In the genomic region with DNA sequence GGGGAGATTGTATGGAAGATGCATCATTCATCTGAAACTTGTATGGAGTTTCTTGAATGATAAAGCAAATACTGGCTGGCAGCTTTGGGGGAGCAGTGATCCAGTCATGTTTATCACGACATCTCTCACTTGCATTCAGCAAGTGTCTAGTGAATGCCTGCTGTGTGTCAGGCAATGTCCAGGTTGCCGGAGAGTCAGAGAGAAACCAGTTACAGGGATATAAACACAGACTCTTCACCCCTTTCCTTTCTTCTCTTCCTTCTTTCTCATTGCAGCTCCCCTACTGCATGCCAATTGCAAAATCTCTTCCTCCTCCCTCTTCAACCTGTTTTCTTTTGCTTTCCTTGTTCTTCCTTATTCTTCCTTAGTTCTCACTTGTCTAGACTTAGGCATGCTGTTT, we compare ENCODE assay signal across 3 cellular contexts.
A peak's percentile ranks its signal among the peaks of the same experiment; 100 is the strongest.
TF ChIP-seq lines count a peak whose summit lies in the region.

No MANE protein-coding gene starts in this region.

TF ChIP-seq in GM23338, 12 proteins besides CTCF, POLR2A, EP300 and RAD21 (continued from another document):
- TF ChIP-seq POLR2AphosphoS5 (IDR thresholded peaks at IDR 0.05; ENCODE audit: low read depth), result no peak
- TF ChIP-seq CREB1 (CRISPR knock-in tag; IDR thresholded peaks at IDR 0.05; ENCODE audit: low read depth), result no peak
- TF ChIP-seq, protein P1, sequence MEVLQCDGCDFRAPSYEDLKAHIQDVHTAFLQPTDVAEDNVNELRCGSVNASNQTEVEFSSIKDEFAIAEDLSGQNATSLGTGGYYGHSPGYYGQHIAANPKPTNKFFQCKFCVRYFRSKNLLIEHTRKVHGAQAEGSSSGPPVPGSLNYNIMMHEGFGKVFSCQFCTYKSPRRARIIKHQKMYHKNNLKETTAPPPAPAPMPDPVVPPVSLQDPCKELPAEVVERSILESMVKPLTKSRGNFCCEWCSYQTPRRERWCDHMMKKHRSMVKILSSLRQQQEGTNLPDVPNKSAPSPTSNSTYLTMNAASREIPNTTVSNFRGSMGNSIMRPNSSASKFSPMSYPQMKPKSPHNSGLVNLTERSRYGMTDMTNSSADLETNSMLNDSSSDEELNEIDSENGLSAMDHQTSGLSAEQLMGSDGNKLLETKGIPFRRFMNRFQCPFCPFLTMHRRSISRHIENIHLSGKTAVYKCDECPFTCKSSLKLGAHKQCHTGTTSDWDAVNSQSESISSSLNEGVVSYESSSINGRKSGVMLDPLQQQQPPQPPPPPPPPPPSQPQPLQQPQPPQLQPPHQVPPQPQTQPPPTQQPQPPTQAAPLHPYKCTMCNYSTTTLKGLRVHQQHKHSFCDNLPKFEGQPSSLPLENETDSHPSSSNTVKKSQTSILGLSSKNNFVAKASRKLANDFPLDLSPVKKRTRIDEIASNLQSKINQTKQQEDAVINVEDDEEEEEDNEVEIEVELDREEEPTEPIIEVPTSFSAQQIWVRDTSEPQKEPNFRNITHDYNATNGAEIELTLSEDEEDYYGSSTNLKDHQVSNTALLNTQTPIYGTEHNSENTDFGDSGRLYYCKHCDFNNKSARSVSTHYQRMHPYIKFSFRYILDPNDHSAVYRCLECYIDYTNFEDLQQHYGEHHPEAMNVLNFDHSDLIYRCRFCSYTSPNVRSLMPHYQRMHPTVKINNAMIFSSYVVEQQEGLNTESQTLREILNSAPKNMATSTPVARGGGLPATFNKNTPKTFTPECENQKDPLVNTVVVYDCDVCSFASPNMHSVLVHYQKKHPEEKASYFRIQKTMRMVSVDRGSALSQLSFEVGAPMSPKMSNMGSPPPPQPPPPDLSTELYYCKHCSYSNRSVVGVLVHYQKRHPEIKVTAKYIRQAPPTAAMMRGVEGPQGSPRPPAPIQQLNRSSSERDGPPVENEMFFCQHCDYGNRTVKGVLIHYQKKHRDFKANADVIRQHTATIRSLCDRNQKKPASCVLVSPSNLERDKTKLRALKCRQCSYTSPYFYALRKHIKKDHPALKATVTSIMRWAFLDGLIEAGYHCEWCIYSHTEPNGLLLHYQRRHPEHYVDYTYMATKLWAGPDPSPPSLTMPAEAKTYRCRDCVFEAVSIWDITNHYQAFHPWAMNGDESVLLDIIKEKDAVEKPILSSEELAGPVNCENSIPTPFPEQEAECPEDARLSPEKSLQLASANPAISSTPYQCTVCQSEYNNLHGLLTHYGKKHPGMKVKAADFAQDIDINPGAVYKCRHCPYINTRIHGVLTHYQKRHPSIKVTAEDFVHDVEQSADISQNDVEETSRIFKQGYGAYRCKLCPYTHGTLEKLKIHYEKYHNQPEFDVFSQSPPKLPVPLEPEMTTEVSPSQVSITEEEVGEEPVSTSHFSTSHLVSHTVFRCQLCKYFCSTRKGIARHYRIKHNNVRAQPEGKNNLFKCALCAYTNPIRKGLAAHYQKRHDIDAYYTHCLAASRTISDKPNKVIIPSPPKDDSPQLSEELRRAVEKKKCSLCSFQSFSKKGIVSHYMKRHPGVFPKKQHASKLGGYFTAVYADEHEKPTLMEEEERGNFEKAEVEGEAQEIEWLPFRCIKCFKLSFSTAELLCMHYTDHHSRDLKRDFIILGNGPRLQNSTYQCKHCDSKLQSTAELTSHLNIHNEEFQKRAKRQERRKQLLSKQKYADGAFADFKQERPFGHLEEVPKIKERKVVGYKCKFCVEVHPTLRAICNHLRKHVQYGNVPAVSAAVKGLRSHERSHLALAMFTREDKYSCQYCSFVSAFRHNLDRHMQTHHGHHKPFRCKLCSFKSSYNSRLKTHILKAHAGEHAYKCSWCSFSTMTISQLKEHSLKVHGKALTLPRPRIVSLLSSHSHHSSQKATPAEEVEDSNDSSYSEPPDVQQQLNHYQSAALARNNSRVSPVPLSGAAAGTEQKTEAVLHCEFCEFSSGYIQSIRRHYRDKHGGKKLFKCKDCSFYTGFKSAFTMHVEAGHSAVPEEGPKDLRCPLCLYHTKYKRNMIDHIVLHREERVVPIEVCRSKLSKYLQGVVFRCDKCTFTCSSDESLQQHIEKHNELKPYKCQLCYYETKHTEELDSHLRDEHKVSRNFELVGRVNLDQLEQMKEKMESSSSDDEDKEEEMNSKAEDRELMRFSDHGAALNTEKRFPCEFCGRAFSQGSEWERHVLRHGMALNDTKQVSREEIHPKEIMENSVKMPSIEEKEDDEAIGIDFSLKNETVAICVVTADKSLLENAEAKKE (CRISPR knock-in tag; IDR thresholded peaks at IDR 0.05), result no peak

TF ChIP-seq in HEK293, 187 proteins besides CTCF, POLR2A, EP300 and RAD21:
- TF ChIP-seq, protein P2, sequence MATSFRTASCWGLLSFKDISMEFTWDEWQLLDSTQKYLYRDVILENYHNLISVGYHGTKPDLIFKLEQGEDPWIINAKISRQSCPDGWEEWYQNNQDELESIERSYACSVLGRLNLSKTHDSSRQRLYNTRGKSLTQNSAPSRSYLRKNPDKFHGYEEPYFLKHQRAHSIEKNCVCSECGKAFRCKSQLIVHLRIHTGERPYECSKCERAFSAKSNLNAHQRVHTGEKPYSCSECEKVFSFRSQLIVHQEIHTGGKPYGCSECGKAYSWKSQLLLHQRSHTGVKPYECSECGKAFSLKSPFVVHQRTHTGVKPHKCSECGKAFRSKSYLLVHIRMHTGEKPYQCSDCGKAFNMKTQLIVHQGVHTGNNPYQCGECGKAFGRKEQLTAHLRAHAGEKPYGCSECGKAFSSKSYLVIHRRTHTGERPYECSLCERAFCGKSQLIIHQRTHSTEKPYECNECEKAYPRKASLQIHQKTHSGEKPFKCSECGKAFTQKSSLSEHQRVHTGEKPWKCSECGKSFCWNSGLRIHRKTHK (tag by site-specific recombination; IDR thresholded peaks at IDR 0.05), result peak; percentile 95
- TF ChIP-seq ZNF112 (tag by site-specific recombination; IDR thresholded peaks at IDR 0.05) (no peak), IKZF3 (tag by site-specific recombination; IDR thresholded peaks at IDR 0.05) (no peak), PRDM1 (tag by site-specific recombination; IDR thresholded peaks at IDR 0.05) (no peak), ZNF214 (tag by site-specific recombination; IDR thresholded peaks at IDR 0.05; ENCODE audit: borderline replicate concordance) (no peak), ZNF324 (tag by site-specific recombination; IDR thresholded peaks at IDR 0.05) (no peak), ZNF266 (tag by site-specific recombination; IDR thresholded peaks at IDR 0.05; ENCODE audit: low read depth) (no peak), ZNF510 (tag by site-specific recombination; IDR thresholded peaks at IDR 0.05; ENCODE audit: insufficient replicate concordance) (no peak), ZNF10 (tag by site-specific recombination; IDR thresholded peaks at IDR 0.05) (no peak), SETDB1 (IDR thresholded peaks at IDR 0.05; ENCODE audit: insufficient read length, low read length) (peak; percentile 58)
- TF ChIP-seq, protein P3, sequence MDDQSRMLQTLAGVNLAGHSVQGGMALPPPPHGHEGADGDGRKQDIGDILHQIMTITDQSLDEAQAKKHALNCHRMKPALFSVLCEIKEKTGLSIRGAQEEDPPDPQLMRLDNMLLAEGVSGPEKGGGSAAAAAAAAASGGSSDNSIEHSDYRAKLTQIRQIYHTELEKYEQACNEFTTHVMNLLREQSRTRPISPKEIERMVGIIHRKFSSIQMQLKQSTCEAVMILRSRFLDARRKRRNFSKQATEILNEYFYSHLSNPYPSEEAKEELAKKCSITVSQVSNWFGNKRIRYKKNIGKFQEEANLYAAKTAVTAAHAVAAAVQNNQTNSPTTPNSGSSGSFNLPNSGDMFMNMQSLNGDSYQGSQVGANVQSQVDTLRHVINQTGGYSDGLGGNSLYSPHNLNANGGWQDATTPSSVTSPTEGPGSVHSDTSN (CRISPR knock-in tag; IDR thresholded peaks at IDR 0.05), result no peak

TF ChIP-seq in HEK293T, 16 proteins besides CTCF, POLR2A, EP300 and RAD21 (continued from another document):
- TF ChIP-seq FOXM1 (IDR thresholded peaks at IDR 0.05; ENCODE audit: borderline replicate concordance) (no peak), ARNT (IDR thresholded peaks at IDR 0.05) (no peak)
TF ChIP-seq in HEK293T: peak in this region for 0.
